In the genomic region with DNA sequence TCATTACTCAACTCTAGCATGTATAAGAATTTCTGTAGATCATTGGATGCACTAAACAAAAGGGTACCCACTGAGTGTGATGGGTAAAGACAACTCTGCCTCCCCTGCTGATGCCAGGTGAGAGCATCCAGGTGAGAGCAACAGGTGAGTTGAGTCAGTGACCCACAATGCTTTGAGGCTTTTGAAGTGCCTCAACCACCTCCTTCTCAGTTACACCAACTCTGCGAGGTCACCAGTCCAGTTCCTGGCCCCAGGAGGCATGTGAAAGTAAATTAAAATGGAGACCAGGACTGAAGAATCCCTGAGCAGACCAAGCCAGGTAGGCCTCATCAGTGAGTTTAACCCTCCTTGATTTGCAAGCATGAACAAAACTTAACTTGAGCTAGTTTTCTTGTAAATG, we compare ENCODE assay signal across 7 cellular contexts.
"Had no signal": no experiment of that assay in that cellular context is flagged by ENCODE, and none has a peak within 500 bp of the region (broad histone marks: within the 10 kb centered on the region; RNA-seq: fewer than 3 reads in every experiment).

No MANE protein-coding gene starts in this region.

- H3K27ac ChIP-seq: HL-60, KMS-11 had no signal

- DNase-seq: H9, HCEC 1CT, HFFc6, Karpas-422, KBM-7 had no signal
